ENCODE assay signal across 13 cellular contexts in the genomic region with DNA sequence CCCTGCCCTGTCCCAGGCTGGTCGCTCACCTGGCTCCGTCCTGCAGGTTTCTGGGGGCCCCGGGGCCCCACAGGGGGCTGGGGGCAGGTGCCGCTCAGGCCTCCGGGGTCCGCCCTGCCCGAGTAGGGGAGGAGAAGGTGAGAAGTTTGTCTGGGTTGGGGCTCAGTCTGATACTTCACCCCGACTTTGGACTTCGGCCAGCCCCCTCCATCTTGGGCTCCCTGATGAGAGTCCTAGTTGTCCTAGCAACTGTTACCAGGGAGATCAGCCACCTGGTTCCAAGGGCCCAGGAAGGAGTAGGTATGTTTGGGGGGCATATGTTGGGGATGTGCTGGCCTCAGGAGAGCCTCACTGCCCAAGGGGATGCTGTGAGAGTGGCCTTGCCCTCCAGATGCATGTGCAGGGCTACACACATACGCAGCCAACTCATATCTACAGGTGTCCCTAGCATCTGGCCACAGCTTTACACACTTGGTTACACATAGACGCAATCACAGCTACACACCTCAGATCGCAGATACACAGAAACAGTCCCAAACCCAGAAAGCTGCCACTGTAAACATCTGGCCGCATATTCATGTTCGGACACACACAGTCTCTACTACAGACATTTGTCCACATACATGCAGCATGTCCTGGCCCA. TPM values are rescaled to one million over a fixed set of nuclear protein-coding genes. Genes with fewer than 3 reads are reported as not detected.
A peak's percentile ranks its signal among the peaks of the same experiment; 100 is the strongest.
DNase-seq lines count a peak whose midpoint lies in the region; ATAC-seq, FAIRE-seq and TF ChIP-seq lines count a peak whose summit lies in the region.
"Had no signal": no experiment of that assay in that cellular context is flagged by ENCODE, and none has a peak within 500 bp of the region (broad histone marks: within the 10 kb centered on the region; RNA-seq: fewer than 3 reads in every experiment).

No MANE protein-coding gene starts in this region.

- TF ChIP-seq CTCF in HepG2 (CRISPR knock-in tag; IDR thresholded peaks at IDR 0.05) (no peak), right lobe of liver (IDR thresholded peaks at IDR 0.05) (no peak), esophagus muscularis mucosa (IDR thresholded peaks at IDR 0.05) (no peak)

- H3K27ac ChIP-seq in HepG2 (ENCODE audit: extremely low read length, insufficient read depth, low read length) (no peak overlapping the region), right lobe of liver (no peak overlapping the region), esophagus muscularis mucosa (replicated peaks in 1 of 4) (peak overlapping the region; percentile 51 to 94 (median 82)), rectal smooth muscle tissue (ENCODE audit: low read depth, low read length) (no peak overlapping the region)

- BruUV-seq in HepG2 (replicated peaks; lab: Mats Ljungman, UMichigan), result no TSS peak

- POLR2A ChIA-PET in HepG2 (lab: Yijun Ruan, JAX), result no interaction called here

- ATAC-seq in HepG2, result no peak
- no peak for ATAC-seq in right lobe of liver
- ATAC-seq: activated T-cell treated with anti-CD3 and anti-CD28 coated beads, Interleukin-2, amount 50 U/mL, for 4 hours had no signal

- no peak overlapping the region for H3K4me2 ChIP-seq in HepG2 (ENCODE audit: low read depth, low read length)

- in situ Hi-C loops in HepG2 (cut with HindIII; ENCODE audit: extremely low pct_ligation_motif_present, low pct_unique_long_range_greater_than_20kb), result no loop called here
- in situ Hi-C loops in HAP-1 (cut with MboI; ENCODE audit: low sequenced_read_pairs), result no loop called here

- no peak overlapping the region for H2AFZ ChIP-seq in HepG2 (ENCODE audit: low read length)

- H3K4me1 ChIP-seq in HepG2 (ENCODE audit: insufficient read depth, low read length) (no peaks in the 10 kb centered on the region), right lobe of liver (peaks cover 0 to 5% (median 0%) of the 10 kb centered on the region in 4 donors), esophagus muscularis mucosa (peaks cover 15 to 50% (median 47%) of the 10 kb centered on the region in 4 donors), rectal smooth muscle tissue (ENCODE audit: control insufficient read depth, insufficient read depth, low read length) (peaks cover 17% of the 10 kb centered on the region), HAP-1 (peaks cover 14% of the 10 kb centered on the region)

- H3K9ac ChIP-seq in HepG2 (ENCODE audit: insufficient read depth, low read depth, low read length) (no peak overlapping the region), rectal smooth muscle tissue (ENCODE audit: low read length) (no peak overlapping the region)

- no peaks in the 10 kb centered on the region for H3K9me3 ChIP-seq in HepG2 (ENCODE audit: low read length)
- H3K9me3 ChIP-seq in right lobe of liver, result no peaks in the 10 kb centered on the region
- no peaks in the 10 kb centered on the region for H3K9me3 ChIP-seq in esophagus muscularis mucosa
- H3K9me3 ChIP-seq in HAP-1, result no peaks in the 10 kb centered on the region

- TF ChIP-seq EP300 in HepG2 (IDR thresholded peaks at IDR 0.05; ENCODE audit: low read depth in 2 of 2, low read length in 2 of 2), result no peak
- no peak for TF ChIP-seq EP300 in HepG2 (CRISPR knock-in tag; IDR thresholded peaks at IDR 0.05; ENCODE audit: borderline replicate concordance)
- TF ChIP-seq EP300 in esophagus muscularis mucosa (IDR thresholded peaks at IDR 0.05), result no peak

- H3K36me3 ChIP-seq in HepG2 (replicated peaks in 1 of 2; ENCODE audit: control insufficient read depth in 1 of 2, insufficient read depth in 2 of 2, low read length in 2 of 2) (no peaks in the 10 kb centered on the region; a peak in 1 of 5 replicates), right lobe of liver (peaks cover 0 to 4% (median 0%) of the 10 kb centered on the region in 4 donors), esophagus muscularis mucosa (peaks cover 23 to 55% (median 52%) of the 10 kb centered on the region in 4 donors), rectal smooth muscle tissue (ENCODE audit: control insufficient read depth, insufficient read depth, low read length) (peaks cover 17% of the 10 kb centered on the region), HAP-1 (replicated peaks) (peaks cover 25% of the 10 kb centered on the region)

- H4K20me1 ChIP-seq in HepG2 (ENCODE audit: insufficient read depth, low read length), result no peaks in the 10 kb centered on the region

- H3K79me2 ChIP-seq in HepG2 (ENCODE audit: insufficient read depth, low read length), result no peaks in the 10 kb centered on the region

- TF ChIP-seq RAD21 in HepG2 (CRISPR knock-in tag; IDR thresholded peaks at IDR 0.05), result no peak

- TF ChIP-seq POLR2A in HepG2 (IDR thresholded peaks at IDR 0.05; ENCODE audit: insufficient read depth in 1 of 2, low read depth in 2 of 2, low read length in 2 of 2) (no peak), right lobe of liver (IDR thresholded peaks at IDR 0.05) (no peak), esophagus muscularis mucosa (IDR thresholded peaks at IDR 0.05; ENCODE audit: low read depth) (no peak)

- H3K27me3 ChIP-seq in HepG2 (ENCODE audit: control insufficient read depth in 1 of 2, insufficient read depth in 2 of 2, low read length in 2 of 2) (no peaks in the 10 kb centered on the region), right lobe of liver (no peaks in the 10 kb centered on the region), esophagus muscularis mucosa (peaks cover 0 to 3% (median 0%) of the 10 kb centered on the region in 4 donors), rectal smooth muscle tissue (ENCODE audit: control insufficient read depth, insufficient read depth, low read length) (no peaks in the 10 kb centered on the region), HAP-1 (ENCODE audit: low read depth) (no peaks in the 10 kb centered on the region)

- WGBS in HepG2 (ENCODE audit: low lambda C conversion rate), result 81% methylated on average over 5 of the region's 14 CpGs
- 95% methylated on average over 7 of the region's 14 CpGs for WGBS in right lobe of liver (ENCODE audit: insufficient coverage, low coverage, low lambda C conversion rate, missing lambda C conversion rate)
- WGBS in esophagus muscularis mucosa, result 87% methylated on average over 13 of the region's 14 CpGs

- H3K4me3 ChIP-seq in HepG2 (replicated peaks in 1 of 3; ENCODE audit: insufficient read depth in 1 of 3, low read depth in 2 of 3, low read length in 3 of 3), result no peak overlapping the region
- H3K4me3 ChIP-seq in right lobe of liver, result no peak overlapping the region
- H3K4me3 ChIP-seq in esophagus muscularis mucosa, result peak overlapping the region in 2 of 4 donors; percentile 27 to 81
- H3K4me3 ChIP-seq in rectal smooth muscle tissue (ENCODE audit: low read length), result peak overlapping the region; percentile 78
- H3K4me3 ChIP-seq in HAP-1, result no peak overlapping the region

- DNase-seq in HepG2 (ENCODE audit: low spot score), result no peak
- no peak for DNase-seq in right lobe of liver
- DNase-seq in esophagus muscularis mucosa (ENCODE audit: extremely low spot score), result no peak
- DNase-seq in HAP-1 (ENCODE audit: low spot score in 2 of 2), result no peak
- DNase-seq in activated CD4-positive, alpha-beta T cell treated with anti-CD3 and anti-CD28 coated beads for 1 hour, result no peak
- DNase-seq in RPMI8226, result no peak
- DNase-seq in ureter (ENCODE audit: low spot score), result no peak
- DNase-seq: activated CD4-positive, alpha-beta T cell treated with anti-CD3 and anti-CD28 coated beads for 4 hours; activated naive CD8-positive, alpha-beta T cell treated with anti-CD3 and anti-CD28 coated beads for 36 hours; activated T-cell treated with anti-CD3 and anti-CD28 coated beads, Interleukin-2, amount 50 U/mL, for 4 hours; retina; stimulated activated CD4-positive, alpha-beta T cell treated with anti-CD3 and anti-CD28 coated beads, Interleukin-4, amount 100 ng/mL, for 1 hour had no signal

- intact Hi-C loops in HepG2 (cut with micrococcal nuclease; ENCODE audit: unreplicated experiment), result no loop called here
- intact Hi-C loops in right lobe of liver (cut with DNase I), result no loop called here
- intact Hi-C loops in esophagus muscularis mucosa (cut with DNase I), result no loop called here

- CTCF ChIA-PET in HepG2 (lab: Yijun Ruan, JAX; ENCODE audit: low intra/inter-chr PET ratio, low total read pairs), result no interaction called here

- FAIRE-seq in HepG2 (lab: Jason Lieb, UNC), result no peak

RNA-seq across cellular contexts. Expression of gene NUMBL, which starts 3.4 kb away (rescaled TPM):
- total RNA-seq in HepG2 (2016; rRNA removed; fragmentation: Illumina TruSeq; extraction: Trizol), result 0.20 and 0.49 TPM in 2 replicates
- 0.09 and 0.10 TPM in 2 replicates for total RNA-seq in HepG2 (2016; cell fraction: cytosol; rRNA removed; fragmentation: Illumina TruSeq; extraction: Trizol; ENCODE audit: low read depth)
- 0.04 and 0.58 TPM in 2 replicates for total RNA-seq in HepG2 (2016; cell fraction: insoluble cytoplasmic fraction; rRNA removed; fragmentation: Illumina TruSeq; extraction: Trizol)
- 0.25 and 0.52 TPM in 2 replicates for total RNA-seq in HepG2 (2016; cell fraction: membrane; rRNA removed; fragmentation: Illumina TruSeq; extraction: Trizol)
- total RNA-seq in HepG2 (2016; cell fraction: nucleus; rRNA removed; fragmentation: Illumina TruSeq; extraction: Trizol), result 0.69 and 2.1 TPM in 2 replicates
- 2.2 and 2.3 TPM in 2 replicates for polyA plus RNA-seq in HepG2 (2011; rRNA removed)
- polyA plus RNA-seq in HepG2 (2011; cell fraction: cytosol; rRNA removed), result 0.67 and 0.90 TPM in 2 replicates
- 21.6 and 25.2 TPM in 2 replicates for polyA plus RNA-seq in HepG2 (2011; cell fraction: nucleus; rRNA removed)
- polyA plus RNA-seq in HepG2 (2012), result 0.78 and 2.1 TPM in 2 replicates
- polyA plus RNA-seq in HepG2 (2016; cell fraction: cytosol; fragmentation: Illumina TruSeq; extraction: Trizol; ENCODE audit: low read depth), result 0.10 and 0.11 TPM in 2 replicates
- polyA plus RNA-seq in HepG2 (2016; cell fraction: insoluble cytoplasmic fraction; fragmentation: Illumina TruSeq; extraction: Trizol; ENCODE audit: low read depth), result 0.27 and 0.56 TPM in 2 replicates
- 0.07 and 0.19 TPM in 2 replicates for polyA plus RNA-seq in HepG2 (2016; cell fraction: membrane; fragmentation: Illumina TruSeq; extraction: Trizol; ENCODE audit: low read depth)
- polyA plus RNA-seq in HepG2 (2016; cell fraction: nucleus; fragmentation: Illumina TruSeq; extraction: Trizol; ENCODE audit: insufficient read depth, low read depth), result 4.8 and 6.7 TPM in 2 replicates
- polyA minus RNA-seq in HepG2 (2011; rRNA and poly(A)+ RNA removed; ENCODE audit: low replicate concordance), result 1.2 and 14.1 TPM in 2 replicates
- polyA minus RNA-seq in HepG2 (2011; cell fraction: cytosol; rRNA and poly(A)+ RNA removed), result 0.35 and 0.99 TPM in 2 replicates
- polyA minus RNA-seq in HepG2 (2011; cell fraction: nucleus; rRNA and poly(A)+ RNA removed), result 2.8 and 2.9 TPM in 2 replicates
- total RNA-seq in right lobe of liver, result 10 to 100 TPM in 3 of 6 experiments, 1 to 10 TPM in 3; 6.1 to 19.6 (median 10.5) TPM
- total RNA-seq in esophagus muscularis mucosa, result 10 to 100 TPM; 28.2 to 51.7 (median 41.5) TPM
- total RNA-seq in ureter, result 30.3 TPM

RNA-seq across cellular contexts. Expression of gene COQ8B, which starts 29.7 kb away (rescaled TPM):
- 10.3 and 17.2 TPM in 2 replicates for total RNA-seq in HepG2 (2016; rRNA removed; fragmentation: Illumina TruSeq; extraction: Trizol)
- total RNA-seq in HepG2 (2016; cell fraction: cytosol; rRNA removed; fragmentation: Illumina TruSeq; extraction: Trizol; ENCODE audit: low read depth), result 11.6 and 12.3 TPM in 2 replicates
- total RNA-seq in HepG2 (2016; cell fraction: insoluble cytoplasmic fraction; rRNA removed; fragmentation: Illumina TruSeq; extraction: Trizol), result 8.6 and 17.5 TPM in 2 replicates
- total RNA-seq in HepG2 (2016; cell fraction: membrane; rRNA removed; fragmentation: Illumina TruSeq; extraction: Trizol), result 16.6 and 19.5 TPM in 2 replicates
- 13.3 and 18.3 TPM in 2 replicates for total RNA-seq in HepG2 (2016; cell fraction: nucleus; rRNA removed; fragmentation: Illumina TruSeq; extraction: Trizol)
- polyA plus RNA-seq in HepG2 (2011; rRNA removed), result 12.3 and 14.7 TPM in 2 replicates
- 9.9 and 15.6 TPM in 2 replicates for polyA plus RNA-seq in HepG2 (2011; cell fraction: cytosol; rRNA removed)
- polyA plus RNA-seq in HepG2 (2011; cell fraction: nucleus; rRNA removed), result 54.2 and 65.2 TPM in 2 replicates
- polyA plus RNA-seq in HepG2 (2012), result 8.7 and 13.0 TPM in 2 replicates
- polyA plus RNA-seq in HepG2 (2016; cell fraction: cytosol; fragmentation: Illumina TruSeq; extraction: Trizol; ENCODE audit: low read depth), result 5.6 and 6.3 TPM in 2 replicates
- polyA plus RNA-seq in HepG2 (2016; cell fraction: insoluble cytoplasmic fraction; fragmentation: Illumina TruSeq; extraction: Trizol; ENCODE audit: low read depth), result 7.8 and 9.6 TPM in 2 replicates
- polyA plus RNA-seq in HepG2 (2016; cell fraction: membrane; fragmentation: Illumina TruSeq; extraction: Trizol; ENCODE audit: low read depth), result 8.1 and 8.4 TPM in 2 replicates
- polyA plus RNA-seq in HepG2 (2016; cell fraction: nucleus; fragmentation: Illumina TruSeq; extraction: Trizol; ENCODE audit: insufficient read depth, low read depth), result 21.5 and 25.0 TPM in 2 replicates
- polyA minus RNA-seq in HepG2 (2011; rRNA and poly(A)+ RNA removed; ENCODE audit: low replicate concordance), result 22.0 and 30.0 TPM in 2 replicates
- 7.7 and 9.0 TPM in 2 replicates for polyA minus RNA-seq in HepG2 (2011; cell fraction: cytosol; rRNA and poly(A)+ RNA removed)
- polyA minus RNA-seq in HepG2 (2011; cell fraction: nucleus; rRNA and poly(A)+ RNA removed), result 19.1 and 21.8 TPM in 2 replicates
- total RNA-seq in right lobe of liver, result 10 to 100 TPM; 15.1 to 30.6 (median 25.6) TPM
- 10 to 100 TPM; 34.5 to 57.7 (median 45.3) TPM for total RNA-seq in esophagus muscularis mucosa
- total RNA-seq in ureter, result 35.0 TPM

RNA-seq across cellular contexts. Expression of gene ITPKC, which starts 29.9 kb away (rescaled TPM):
- total RNA-seq in HepG2 (2016; rRNA removed; fragmentation: Illumina TruSeq; extraction: Trizol) (11.2 and 11.3 TPM in 2 replicates), right lobe of liver (10 to 100 TPM in 3 of 6 experiments, 1 to 10 TPM in 3; 6.8 to 19.7 (median 11.1) TPM), esophagus muscularis mucosa (100 to 1,000 TPM in 1 of 4 donors, 10 to 100 TPM in 3; 28.7 to 123 (median 33.3) TPM), ureter (35.0 TPM)
- 2.2 and 2.9 TPM in 2 replicates for total RNA-seq in HepG2 (2016; cell fraction: cytosol; rRNA removed; fragmentation: Illumina TruSeq; extraction: Trizol; ENCODE audit: low read depth)
- 11.1 and 11.2 TPM in 2 replicates for total RNA-seq in HepG2 (2016; cell fraction: insoluble cytoplasmic fraction; rRNA removed; fragmentation: Illumina TruSeq; extraction: Trizol)
- 6.2 and 7.0 TPM in 2 replicates for total RNA-seq in HepG2 (2016; cell fraction: membrane; rRNA removed; fragmentation: Illumina TruSeq; extraction: Trizol)
- total RNA-seq in HepG2 (2016; cell fraction: nucleus; rRNA removed; fragmentation: Illumina TruSeq; extraction: Trizol), result 9.4 and 10.1 TPM in 2 replicates
- 6.9 and 12.4 TPM in 2 replicates for polyA plus RNA-seq in HepG2 (2011; rRNA removed)
- 7.5 and 8.3 TPM in 2 replicates for polyA plus RNA-seq in HepG2 (2011; cell fraction: cytosol; rRNA removed)
- polyA plus RNA-seq in HepG2 (2011; cell fraction: nucleus; rRNA removed), result 10.9 and 11.5 TPM in 2 replicates
- 5.5 and 8.9 TPM in 2 replicates for polyA plus RNA-seq in HepG2 (2012)
- polyA plus RNA-seq in HepG2 (2016; cell fraction: cytosol; fragmentation: Illumina TruSeq; extraction: Trizol; ENCODE audit: low read depth), result 1.6 and 1.9 TPM in 2 replicates
- polyA plus RNA-seq in HepG2 (2016; cell fraction: insoluble cytoplasmic fraction; fragmentation: Illumina TruSeq; extraction: Trizol; ENCODE audit: low read depth), result 9.6 and 11.1 TPM in 2 replicates
- polyA plus RNA-seq in HepG2 (2016; cell fraction: membrane; fragmentation: Illumina TruSeq; extraction: Trizol; ENCODE audit: low read depth), result 4.0 and 4.4 TPM in 2 replicates
- 16.8 and 17.2 TPM in 2 replicates for polyA plus RNA-seq in HepG2 (2016; cell fraction: nucleus; fragmentation: Illumina TruSeq; extraction: Trizol; ENCODE audit: insufficient read depth, low read depth)
- polyA minus RNA-seq in HepG2 (2011; rRNA and poly(A)+ RNA removed; ENCODE audit: low replicate concordance), result 7.6 and 22.0 TPM in 2 replicates
- polyA minus RNA-seq in HepG2 (2011; cell fraction: cytosol; rRNA and poly(A)+ RNA removed), result 4.2 and 6.6 TPM in 2 replicates
- polyA minus RNA-seq in HepG2 (2011; cell fraction: nucleus; rRNA and poly(A)+ RNA removed), result 5.5 and 7.5 TPM in 2 replicates

Comparison
In these comparisons a context has a peak if more than half of its experiments do, and no peak if none do; other contexts are left out.
1. H3K27ac ChIP-seq: peak in esophagus muscularis mucosa (4 of 4); none in HepG2 (single experiment), right lobe of liver (0 of 3) and rectal smooth muscle tissue (single experiment).